Comparison of ENCODE assay signal across 1 cellular context in genomic region chr21:23543334-23543733, GRCh38.
TF ChIP-seq lines count a peak whose summit lies in the region.

No MANE protein-coding gene starts in this region.

TF ChIP-seq in HepG2, 621 proteins besides CTCF, POLR2A, EP300 and RAD21 (continued from another document):
- TF ChIP-seq, protein P1, sequence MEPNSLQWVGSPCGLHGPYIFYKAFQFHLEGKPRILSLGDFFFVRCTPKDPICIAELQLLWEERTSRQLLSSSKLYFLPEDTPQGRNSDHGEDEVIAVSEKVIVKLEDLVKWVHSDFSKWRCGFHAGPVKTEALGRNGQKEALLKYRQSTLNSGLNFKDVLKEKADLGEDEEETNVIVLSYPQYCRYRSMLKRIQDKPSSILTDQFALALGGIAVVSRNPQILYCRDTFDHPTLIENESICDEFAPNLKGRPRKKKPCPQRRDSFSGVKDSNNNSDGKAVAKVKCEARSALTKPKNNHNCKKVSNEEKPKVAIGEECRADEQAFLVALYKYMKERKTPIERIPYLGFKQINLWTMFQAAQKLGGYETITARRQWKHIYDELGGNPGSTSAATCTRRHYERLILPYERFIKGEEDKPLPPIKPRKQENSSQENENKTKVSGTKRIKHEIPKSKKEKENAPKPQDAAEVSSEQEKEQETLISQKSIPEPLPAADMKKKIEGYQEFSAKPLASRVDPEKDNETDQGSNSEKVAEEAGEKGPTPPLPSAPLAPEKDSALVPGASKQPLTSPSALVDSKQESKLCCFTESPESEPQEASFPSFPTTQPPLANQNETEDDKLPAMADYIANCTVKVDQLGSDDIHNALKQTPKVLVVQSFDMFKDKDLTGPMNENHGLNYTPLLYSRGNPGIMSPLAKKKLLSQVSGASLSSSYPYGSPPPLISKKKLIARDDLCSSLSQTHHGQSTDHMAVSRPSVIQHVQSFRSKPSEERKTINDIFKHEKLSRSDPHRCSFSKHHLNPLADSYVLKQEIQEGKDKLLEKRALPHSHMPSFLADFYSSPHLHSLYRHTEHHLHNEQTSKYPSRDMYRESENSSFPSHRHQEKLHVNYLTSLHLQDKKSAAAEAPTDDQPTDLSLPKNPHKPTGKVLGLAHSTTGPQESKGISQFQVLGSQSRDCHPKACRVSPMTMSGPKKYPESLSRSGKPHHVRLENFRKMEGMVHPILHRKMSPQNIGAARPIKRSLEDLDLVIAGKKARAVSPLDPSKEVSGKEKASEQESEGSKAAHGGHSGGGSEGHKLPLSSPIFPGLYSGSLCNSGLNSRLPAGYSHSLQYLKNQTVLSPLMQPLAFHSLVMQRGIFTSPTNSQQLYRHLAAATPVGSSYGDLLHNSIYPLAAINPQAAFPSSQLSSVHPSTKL (CRISPR knock-in tag; IDR thresholded peaks at IDR 0.05) = no peak
- TF ChIP-seq, protein P2, sequence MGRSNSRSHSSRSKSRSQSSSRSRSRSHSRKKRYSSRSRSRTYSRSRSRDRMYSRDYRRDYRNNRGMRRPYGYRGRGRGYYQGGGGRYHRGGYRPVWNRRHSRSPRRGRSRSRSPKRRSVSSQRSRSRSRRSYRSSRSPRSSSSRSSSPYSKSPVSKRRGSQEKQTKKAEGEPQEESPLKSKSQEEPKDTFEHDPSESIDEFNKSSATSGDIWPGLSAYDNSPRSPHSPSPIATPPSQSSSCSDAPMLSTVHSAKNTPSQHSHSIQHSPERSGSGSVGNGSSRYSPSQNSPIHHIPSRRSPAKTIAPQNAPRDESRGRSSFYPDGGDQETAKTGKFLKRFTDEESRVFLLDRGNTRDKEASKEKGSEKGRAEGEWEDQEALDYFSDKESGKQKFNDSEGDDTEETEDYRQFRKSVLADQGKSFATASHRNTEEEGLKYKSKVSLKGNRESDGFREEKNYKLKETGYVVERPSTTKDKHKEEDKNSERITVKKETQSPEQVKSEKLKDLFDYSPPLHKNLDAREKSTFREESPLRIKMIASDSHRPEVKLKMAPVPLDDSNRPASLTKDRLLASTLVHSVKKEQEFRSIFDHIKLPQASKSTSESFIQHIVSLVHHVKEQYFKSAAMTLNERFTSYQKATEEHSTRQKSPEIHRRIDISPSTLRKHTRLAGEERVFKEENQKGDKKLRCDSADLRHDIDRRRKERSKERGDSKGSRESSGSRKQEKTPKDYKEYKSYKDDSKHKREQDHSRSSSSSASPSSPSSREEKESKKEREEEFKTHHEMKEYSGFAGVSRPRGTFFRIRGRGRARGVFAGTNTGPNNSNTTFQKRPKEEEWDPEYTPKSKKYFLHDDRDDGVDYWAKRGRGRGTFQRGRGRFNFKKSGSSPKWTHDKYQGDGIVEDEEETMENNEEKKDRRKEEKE (IDR thresholded peaks at IDR 0.05) = no peak
